2 cellular contexts compared by ENCODE assay signal in the genomic region with DNA sequence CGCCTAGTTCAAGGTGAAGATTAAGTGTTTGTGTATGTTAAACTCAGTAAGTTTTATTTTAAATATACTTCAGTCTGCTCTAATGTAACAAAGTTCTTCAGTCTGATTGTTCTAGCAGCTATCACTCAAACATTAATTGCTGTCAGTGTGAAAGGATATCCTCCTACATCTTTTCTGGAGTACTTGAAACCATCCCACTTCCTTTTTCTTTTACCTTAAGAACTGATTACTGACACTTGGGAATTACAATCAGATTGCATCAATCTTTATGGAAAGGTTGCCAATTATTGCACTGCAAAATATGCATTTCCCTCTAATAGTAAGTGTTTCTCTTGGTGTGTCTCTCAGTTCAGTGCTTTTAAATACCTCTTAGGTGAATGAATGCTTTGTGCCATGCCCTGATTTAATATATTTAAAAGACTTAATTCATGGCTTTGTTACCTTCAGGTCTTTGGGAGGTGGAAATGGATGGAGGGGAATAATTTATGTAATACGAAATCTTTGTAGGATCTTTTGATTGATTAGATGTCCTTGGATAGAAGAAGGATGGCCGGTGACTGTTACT.
TF ChIP-seq lines count a peak whose summit lies in the region.

No MANE protein-coding gene starts in this region.

TF ChIP-seq in neural cell, 6 proteins besides CTCF, POLR2A, EP300 and RAD21:
- peak; percentile 40 for TF ChIP-seq POLR2AphosphoS5 (IDR thresholded peaks at IDR 0.05)
- TF ChIP-seq, protein P1, sequence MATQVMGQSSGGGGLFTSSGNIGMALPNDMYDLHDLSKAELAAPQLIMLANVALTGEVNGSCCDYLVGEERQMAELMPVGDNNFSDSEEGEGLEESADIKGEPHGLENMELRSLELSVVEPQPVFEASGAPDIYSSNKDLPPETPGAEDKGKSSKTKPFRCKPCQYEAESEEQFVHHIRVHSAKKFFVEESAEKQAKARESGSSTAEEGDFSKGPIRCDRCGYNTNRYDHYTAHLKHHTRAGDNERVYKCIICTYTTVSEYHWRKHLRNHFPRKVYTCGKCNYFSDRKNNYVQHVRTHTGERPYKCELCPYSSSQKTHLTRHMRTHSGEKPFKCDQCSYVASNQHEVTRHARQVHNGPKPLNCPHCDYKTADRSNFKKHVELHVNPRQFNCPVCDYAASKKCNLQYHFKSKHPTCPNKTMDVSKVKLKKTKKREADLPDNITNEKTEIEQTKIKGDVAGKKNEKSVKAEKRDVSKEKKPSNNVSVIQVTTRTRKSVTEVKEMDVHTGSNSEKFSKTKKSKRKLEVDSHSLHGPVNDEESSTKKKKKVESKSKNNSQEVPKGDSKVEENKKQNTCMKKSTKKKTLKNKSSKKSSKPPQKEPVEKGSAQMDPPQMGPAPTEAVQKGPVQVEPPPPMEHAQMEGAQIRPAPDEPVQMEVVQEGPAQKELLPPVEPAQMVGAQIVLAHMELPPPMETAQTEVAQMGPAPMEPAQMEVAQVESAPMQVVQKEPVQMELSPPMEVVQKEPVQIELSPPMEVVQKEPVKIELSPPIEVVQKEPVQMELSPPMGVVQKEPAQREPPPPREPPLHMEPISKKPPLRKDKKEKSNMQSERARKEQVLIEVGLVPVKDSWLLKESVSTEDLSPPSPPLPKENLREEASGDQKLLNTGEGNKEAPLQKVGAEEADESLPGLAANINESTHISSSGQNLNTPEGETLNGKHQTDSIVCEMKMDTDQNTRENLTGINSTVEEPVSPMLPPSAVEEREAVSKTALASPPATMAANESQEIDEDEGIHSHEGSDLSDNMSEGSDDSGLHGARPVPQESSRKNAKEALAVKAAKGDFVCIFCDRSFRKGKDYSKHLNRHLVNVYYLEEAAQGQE (IDR thresholded peaks at IDR 0.05; ENCODE audit: borderline replicate concordance) = no peak
TF ChIP-seq in neural cell: peak in this region for 1.

TF ChIP-seq in SK-N-SH, 30 proteins besides CTCF, POLR2A, EP300 and RAD21:
- TF ChIP-seq JUND (IDR thresholded peaks at IDR 0.05) = no peak
- no peak for TF ChIP-seq FOSL2 (IDR thresholded peaks at IDR 0.05; ENCODE audit: borderline replicate concordance, low read depth)
- TF ChIP-seq, protein P2, sequence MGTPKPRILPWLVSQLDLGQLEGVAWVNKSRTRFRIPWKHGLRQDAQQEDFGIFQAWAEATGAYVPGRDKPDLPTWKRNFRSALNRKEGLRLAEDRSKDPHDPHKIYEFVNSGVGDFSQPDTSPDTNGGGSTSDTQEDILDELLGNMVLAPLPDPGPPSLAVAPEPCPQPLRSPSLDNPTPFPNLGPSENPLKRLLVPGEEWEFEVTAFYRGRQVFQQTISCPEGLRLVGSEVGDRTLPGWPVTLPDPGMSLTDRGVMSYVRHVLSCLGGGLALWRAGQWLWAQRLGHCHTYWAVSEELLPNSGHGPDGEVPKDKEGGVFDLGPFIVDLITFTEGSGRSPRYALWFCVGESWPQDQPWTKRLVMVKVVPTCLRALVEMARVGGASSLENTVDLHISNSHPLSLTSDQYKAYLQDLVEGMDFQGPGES (IDR thresholded peaks at IDR 0.05; ENCODE audit: low read depth, low read length) = no peak
- TF ChIP-seq RXRA (IDR thresholded peaks at IDR 0.05; ENCODE audit: borderline replicate concordance, low read depth) = no peak
- TF ChIP-seq, protein P1 (IDR thresholded peaks at IDR 0.05; ENCODE audit: low read depth, low read length) = no peak
- TF ChIP-seq RCOR1 (IDR thresholded peaks at IDR 0.05; ENCODE audit: low read length) = no peak
- TF ChIP-seq NRF1 (IDR thresholded peaks at IDR 0.05; ENCODE audit: low read depth, low read length) = no peak
- no peak for TF ChIP-seq TEAD4 (IDR thresholded peaks at IDR 0.05; ENCODE audit: borderline replicate concordance, insufficient read depth)
- TF ChIP-seq GABPA (IDR thresholded peaks at IDR 0.05; ENCODE audit: low read depth) = no peak
- TF ChIP-seq ELF1 (IDR thresholded peaks at IDR 0.05) = no peak
- no peak for TF ChIP-seq SMC3 (IDR thresholded peaks at IDR 0.05; ENCODE audit: low read depth, low read length)
- no peak for TF ChIP-seq POLR2AphosphoS5 (IDR thresholded peaks at IDR 0.05; ENCODE audit: low read depth, low read length)
- TF ChIP-seq, protein P3, sequence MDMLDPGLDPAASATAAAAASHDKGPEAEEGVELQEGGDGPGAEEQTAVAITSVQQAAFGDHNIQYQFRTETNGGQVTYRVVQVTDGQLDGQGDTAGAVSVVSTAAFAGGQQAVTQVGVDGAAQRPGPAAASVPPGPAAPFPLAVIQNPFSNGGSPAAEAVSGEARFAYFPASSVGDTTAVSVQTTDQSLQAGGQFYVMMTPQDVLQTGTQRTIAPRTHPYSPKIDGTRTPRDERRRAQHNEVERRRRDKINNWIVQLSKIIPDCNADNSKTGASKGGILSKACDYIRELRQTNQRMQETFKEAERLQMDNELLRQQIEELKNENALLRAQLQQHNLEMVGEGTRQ (IDR thresholded peaks at IDR 0.05; ENCODE audit: borderline replicate concordance, low read depth, low read length) = no peak
- no peak for TF ChIP-seq TCF12 (IDR thresholded peaks at IDR 0.05)
- no peak for TF ChIP-seq FOXM1 (IDR thresholded peaks at IDR 0.05; ENCODE audit: low read depth)
- TF ChIP-seq, protein P4, sequence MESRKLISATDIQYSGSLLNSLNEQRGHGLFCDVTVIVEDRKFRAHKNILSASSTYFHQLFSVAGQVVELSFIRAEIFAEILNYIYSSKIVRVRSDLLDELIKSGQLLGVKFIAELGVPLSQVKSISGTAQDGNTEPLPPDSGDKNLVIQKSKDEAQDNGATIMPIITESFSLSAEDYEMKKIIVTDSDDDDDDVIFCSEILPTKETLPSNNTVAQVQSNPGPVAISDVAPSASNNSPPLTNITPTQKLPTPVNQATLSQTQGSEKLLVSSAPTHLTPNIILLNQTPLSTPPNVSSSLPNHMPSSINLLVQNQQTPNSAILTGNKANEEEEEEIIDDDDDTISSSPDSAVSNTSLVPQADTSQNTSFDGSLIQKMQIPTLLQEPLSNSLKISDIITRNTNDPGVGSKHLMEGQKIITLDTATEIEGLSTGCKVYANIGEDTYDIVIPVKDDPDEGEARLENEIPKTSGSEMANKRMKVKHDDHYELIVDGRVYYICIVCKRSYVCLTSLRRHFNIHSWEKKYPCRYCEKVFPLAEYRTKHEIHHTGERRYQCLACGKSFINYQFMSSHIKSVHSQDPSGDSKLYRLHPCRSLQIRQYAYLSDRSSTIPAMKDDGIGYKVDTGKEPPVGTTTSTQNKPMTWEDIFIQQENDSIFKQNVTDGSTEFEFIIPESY (IDR thresholded peaks at IDR 0.05; ENCODE audit: borderline replicate concordance, low read depth) = no peak
- no peak for TF ChIP-seq CHD2 (IDR thresholded peaks at IDR 0.05; ENCODE audit: low read length, partially characterized antibody)
